In the genomic region with DNA sequence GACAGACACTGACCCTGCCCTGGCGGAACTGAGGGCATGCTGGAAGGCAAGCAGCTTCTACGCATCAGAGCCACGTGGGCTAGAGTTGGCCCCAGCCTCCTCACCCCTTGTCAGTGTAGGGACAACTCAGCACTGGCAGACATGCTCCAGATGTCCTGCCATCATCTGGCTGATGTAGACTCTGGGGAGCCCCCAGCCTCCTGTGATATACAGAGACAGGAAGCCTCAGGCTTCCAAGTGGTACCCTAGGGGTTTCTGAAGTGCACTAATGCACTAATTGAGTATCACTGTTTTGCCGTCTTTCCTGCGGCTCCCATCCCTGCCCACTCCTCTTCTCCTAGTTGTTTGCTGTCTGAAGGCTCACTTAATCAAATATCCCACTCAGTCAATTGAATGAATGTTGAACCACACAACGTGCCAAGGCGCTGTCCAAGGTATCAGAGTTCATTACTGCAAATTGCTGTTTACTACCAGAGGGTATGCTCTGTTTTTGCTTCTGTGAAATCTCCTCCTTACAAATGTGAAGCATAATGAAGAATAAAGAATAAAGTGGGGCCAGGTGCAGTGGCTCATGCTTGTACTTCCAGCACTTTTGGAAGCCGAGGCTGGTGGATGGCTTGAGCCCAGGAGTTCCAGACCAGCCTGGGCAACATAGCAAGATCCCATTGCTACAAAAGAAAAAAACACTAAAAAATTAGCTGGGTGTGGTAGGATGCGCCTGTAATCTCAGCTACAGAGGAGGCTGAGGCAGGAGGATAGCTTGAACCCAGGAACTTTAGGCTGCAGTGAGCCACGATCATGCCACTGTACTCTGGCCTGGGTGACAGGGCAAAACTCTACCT, we compare ENCODE assay signal across 20 cellular contexts.
DNase-seq lines count a peak whose midpoint lies in the region; ATAC-seq, FAIRE-seq and TF ChIP-seq lines count a peak whose summit lies in the region.
"Had no signal": no experiment of that assay in that cellular context is flagged by ENCODE, and none has a peak within 500 bp of the region (broad histone marks: within the 10 kb centered on the region; RNA-seq: fewer than 3 reads in every experiment).

No MANE protein-coding gene starts in this region.

- H3K4me1 ChIP-seq in astrocyte (ENCODE audit: insufficient read depth, low read length) (peaks cover 9% of the 10 kb centered on the region), osteoblast (ENCODE audit: insufficient read depth, low read length) (peaks cover 9% of the 10 kb centered on the region)
- H3K4me1 ChIP-seq: parathyroid adenoma, Peyer's patch had no signal

- H3K27ac ChIP-seq in astrocyte (ENCODE audit: low read depth, low read length) (no peak overlapping the region), osteoblast (ENCODE audit: low read depth, low read length) (no peak overlapping the region)
- H3K27ac ChIP-seq in CD4-positive, alpha-beta T cell (ENCODE audit: low read depth, low read length), result no peak overlapping the region
- H3K27ac ChIP-seq: parathyroid adenoma, Peyer's patch had no signal

- peaks cover 8% of the 10 kb centered on the region for H3K27me3 Mint-ChIP-seq in astrocyte (ENCODE audit: low read depth, unreplicated experiment)
- H3K27me3 Mint-ChIP-seq in CD4-positive, alpha-beta T cell, result no peaks in the 10 kb centered on the region
- H3K27me3 Mint-ChIP-seq: activated CD8-positive, alpha-beta memory T cell treated with anti-CD3 and anti-CD28 coated beads, Interleukin-2, amount 10 ng/mL, durations not matched to agents 7 days and 5 days; activated naive CD8-positive, alpha-beta T cell treated with anti-CD3 and anti-CD28 coated beads, Interleukin-2, amount 10 ng/mL, durations not matched to agents 7 days and 5 days had no signal

- H3K4me3 ChIP-seq in astrocyte (ENCODE audit: insufficient read depth, low read depth, low read length), result no peak overlapping the region
- no peak overlapping the region for H3K4me3 ChIP-seq in osteoblast (ENCODE audit: insufficient read depth, low read length)
- H3K4me3 ChIP-seq: Peyer's patch had no signal

- H3K4me2 ChIP-seq in astrocyte (ENCODE audit: low read length) (no peak overlapping the region), osteoblast (ENCODE audit: insufficient read depth, low read length) (no peak overlapping the region)

- H3K27ac Mint-ChIP-seq in astrocyte (ENCODE audit: unreplicated experiment), result no peak overlapping the region
- no peak overlapping the region for H3K27ac Mint-ChIP-seq in CD4-positive, alpha-beta T cell
- H3K27ac Mint-ChIP-seq: activated CD8-positive, alpha-beta memory T cell treated with anti-CD3 and anti-CD28 coated beads, Interleukin-2, amount 10 ng/mL, durations not matched to agents 7 days and 5 days; activated naive CD8-positive, alpha-beta T cell treated with anti-CD3 and anti-CD28 coated beads, Interleukin-2, amount 10 ng/mL, durations not matched to agents 7 days and 5 days; memory B cell had no signal

- H3K9ac ChIP-seq in astrocyte (ENCODE audit: low read length), result no peak overlapping the region
- H3K9ac ChIP-seq: parathyroid adenoma had no signal

- no peaks in the 10 kb centered on the region for H3K4me1 Mint-ChIP-seq in astrocyte (ENCODE audit: low read depth, unreplicated experiment)
- no peaks in the 10 kb centered on the region for H3K4me1 Mint-ChIP-seq in CD4-positive, alpha-beta T cell (ENCODE audit: low read depth)
- H3K4me1 Mint-ChIP-seq: activated CD8-positive, alpha-beta memory T cell treated with anti-CD3 and anti-CD28 coated beads, Interleukin-2, amount 10 ng/mL, durations not matched to agents 7 days and 5 days; memory B cell had no signal

- H3K4me3 Mint-ChIP-seq in astrocyte (ENCODE audit: unreplicated experiment), result no peak overlapping the region
- H3K4me3 Mint-ChIP-seq in CD4-positive, alpha-beta T cell, result no peak overlapping the region
- H3K4me3 Mint-ChIP-seq: activated CD8-positive, alpha-beta memory T cell treated with anti-CD3 and anti-CD28 coated beads, Interleukin-2, amount 10 ng/mL, durations not matched to agents 7 days and 5 days; activated naive CD8-positive, alpha-beta T cell treated with anti-CD3 and anti-CD28 coated beads, Interleukin-2, amount 10 ng/mL, durations not matched to agents 7 days and 5 days; memory B cell had no signal

- H3K27me3 ChIP-seq in astrocyte (ENCODE audit: insufficient read depth, low read length) (peaks cover 9% of the 10 kb centered on the region), osteoblast (ENCODE audit: insufficient read depth, low read length) (peaks cover 3% of the 10 kb centered on the region)
- H3K27me3 ChIP-seq in CD4-positive, alpha-beta T cell (ENCODE audit: control insufficient read depth, insufficient read depth, low read length), result peaks cover 4% of the 10 kb centered on the region
- H3K27me3 ChIP-seq: Peyer's patch had no signal

- FAIRE-seq in astrocyte (lab: Jason Lieb, UNC), result no peak
- FAIRE-seq: HTR-8/SVneo had no signal

- ATAC-seq in GM18861 (IDR thresholded peaks at IDR 0.05; ENCODE audit: unreplicated experiment), result no peak
- no peak for ATAC-seq in CD4-positive, alpha-beta T cell (ENCODE audit: poor library complexity)
- ATAC-seq: activated CD8-positive, alpha-beta memory T cell treated with anti-CD3 and anti-CD28 coated beads, Interleukin-2, amount 10 ng/mL, durations not matched to agents 7 days and 5 days; stimulated activated naive CD8-positive, alpha-beta T cell treated with anti-CD3 and anti-CD28 coated beads, Interleukin-15, Interleukin-2, amounts not matched to agents 100 U/mL and 50 U/mL, for 24 hours had no signal

- H4K20me1 ChIP-seq in astrocyte (ENCODE audit: insufficient read depth, low read length), result no peaks in the 10 kb centered on the region
- no peaks in the 10 kb centered on the region for H4K20me1 ChIP-seq in osteoblast (ENCODE audit: insufficient read depth, low read length)

- H3K36me3 Mint-ChIP-seq in astrocyte (ENCODE audit: low read depth, unreplicated experiment), result no peaks in the 10 kb centered on the region
- H3K36me3 Mint-ChIP-seq in CD4-positive, alpha-beta T cell (ENCODE audit: low read depth), result no peaks in the 10 kb centered on the region
- H3K36me3 Mint-ChIP-seq: activated CD8-positive, alpha-beta memory T cell treated with anti-CD3 and anti-CD28 coated beads, Interleukin-2, amount 10 ng/mL, durations not matched to agents 7 days and 5 days; activated naive CD8-positive, alpha-beta T cell treated with anti-CD3 and anti-CD28 coated beads, Interleukin-2, amount 10 ng/mL, durations not matched to agents 7 days and 5 days had no signal

- H3K79me2 ChIP-seq in astrocyte (ENCODE audit: insufficient read depth, low read length), result no peaks in the 10 kb centered on the region
- H3K79me2 ChIP-seq in osteoblast (ENCODE audit: insufficient read depth, low read length), result no peaks in the 10 kb centered on the region
- H3K79me2 ChIP-seq: parathyroid adenoma had no signal

- peak; percentile 60 for DNase-seq in EH (ENCODE audit: low read depth)
- DNase-seq in NCI-H1436 (lab: John Stamatoyannopoulos, UW), result peak; percentile 93
- DNase-seq in astrocyte (ENCODE audit: low read depth), result peak; percentile 16
- peak; percentile 30 for DNase-seq in iris pigment epithelial cell (ENCODE audit: low read depth)
- no peak for DNase-seq in NCI-H748 treated with DMSO at 0.1 percent for 48 hours (lab: John Stamatoyannopoulos, UW)
- no peak for DNase-seq in CD4-positive, alpha-beta T cell
- DNase-seq in osteoblast (ENCODE audit: insufficient read length, low spot score, missing footprints), result no peak
- DNase-seq: activated CD8-positive, alpha-beta memory T cell treated with anti-CD3 and anti-CD28 coated beads, Interleukin-2, amount 10 ng/mL, durations not matched to agents 7 days and 5 days; activated naive CD8-positive, alpha-beta T cell treated with anti-CD3 and anti-CD28 coated beads, Interleukin-2, amount 10 ng/mL, durations not matched to agents 7 days and 5 days; H7; hypothalamus; NCI-H2081; Peyer's patch; stimulated activated CD4-positive, alpha-beta T cell treated with anti-CD3 and anti-CD28 coated beads, Interleukin-2, amount 100 ng/mL, for 24 hours; stimulated activated naive CD8-positive, alpha-beta T cell treated with anti-CD3 and anti-CD28 coated beads, Interleukin-15, Interleukin-2, amounts not matched to agents 100 U/mL and 50 U/mL, for 24 hours; T1000 had no signal

- peaks cover 5% of the 10 kb centered on the region for H3K9me3 Mint-ChIP-seq in astrocyte (ENCODE audit: unreplicated experiment)
- no peaks in the 10 kb centered on the region for H3K9me3 Mint-ChIP-seq in CD4-positive, alpha-beta T cell
- H3K9me3 Mint-ChIP-seq: activated naive CD8-positive, alpha-beta T cell treated with anti-CD3 and anti-CD28 coated beads, Interleukin-2, amount 10 ng/mL, durations not matched to agents 7 days and 5 days; memory B cell had no signal

- H3K36me3 ChIP-seq in astrocyte (ENCODE audit: insufficient read depth, low read length), result no peaks in the 10 kb centered on the region
- no peaks in the 10 kb centered on the region for H3K36me3 ChIP-seq in osteoblast (ENCODE audit: insufficient read depth, low read length)
- H3K36me3 ChIP-seq: Peyer's patch had no signal

- POLR2A ChIA-PET in CD4-positive, alpha-beta T cell (lab: Charles Lee), result interaction anchor here (0.7 kb wide), 1 partner anchor 126 kb away, joined by 3 read pairs; no protein-coding TSS in a partner anchor

- H3K9me3 ChIP-seq in astrocyte (ENCODE audit: insufficient read depth, low read depth, low read length) (no peaks in the 10 kb centered on the region), osteoblast (ENCODE audit: low read depth, low read length) (no peaks in the 10 kb centered on the region)
- no peaks in the 10 kb centered on the region for H3K9me3 ChIP-seq in CD4-positive, alpha-beta T cell (ENCODE audit: control insufficient read depth, low read length)
- H3K9me3 ChIP-seq: Peyer's patch had no signal

- TF ChIP-seq CTCF in astrocyte (IDR thresholded peaks at IDR 0.05; ENCODE audit: insufficient read depth, low read depth, low read length), result no peak
- TF ChIP-seq CTCF in CD4-positive, alpha-beta T cell (IDR thresholded peaks at IDR 0.05), result no peak
- no peak for TF ChIP-seq CTCF in osteoblast (IDR thresholded peaks at IDR 0.05; ENCODE audit: extremely low read depth, low read depth, low read length)

- intact Hi-C loops in CD4-positive, alpha-beta T cell (cut with DNase I, micrococcal nuclease), result no loop called here

- H2AFZ ChIP-seq in astrocyte (ENCODE audit: low read depth, low read length) (no peak overlapping the region), osteoblast (ENCODE audit: low read length) (no peak overlapping the region)
- H2AFZ ChIP-seq: parathyroid adenoma had no signal

- CTCF ChIA-PET in CD4-positive, alpha-beta T cell (lab: Charles Lee), result no interaction called here

Comparison
In these comparisons a context has a peak if more than half of its experiments do, and no peak if none do; other contexts are left out.
1. DNase-seq: peak in EH (single experiment), NCI-H1436 (single experiment), astrocyte (single experiment) and iris pigment epithelial cell (single experiment); none in NCI-H748 treated with DMSO at 0.1 percent for 48 hours (single experiment), CD4-positive, alpha-beta T cell (0 of 10) and osteoblast (single experiment).